14 cellular contexts compared by ENCODE assay signal in the genomic region with DNA sequence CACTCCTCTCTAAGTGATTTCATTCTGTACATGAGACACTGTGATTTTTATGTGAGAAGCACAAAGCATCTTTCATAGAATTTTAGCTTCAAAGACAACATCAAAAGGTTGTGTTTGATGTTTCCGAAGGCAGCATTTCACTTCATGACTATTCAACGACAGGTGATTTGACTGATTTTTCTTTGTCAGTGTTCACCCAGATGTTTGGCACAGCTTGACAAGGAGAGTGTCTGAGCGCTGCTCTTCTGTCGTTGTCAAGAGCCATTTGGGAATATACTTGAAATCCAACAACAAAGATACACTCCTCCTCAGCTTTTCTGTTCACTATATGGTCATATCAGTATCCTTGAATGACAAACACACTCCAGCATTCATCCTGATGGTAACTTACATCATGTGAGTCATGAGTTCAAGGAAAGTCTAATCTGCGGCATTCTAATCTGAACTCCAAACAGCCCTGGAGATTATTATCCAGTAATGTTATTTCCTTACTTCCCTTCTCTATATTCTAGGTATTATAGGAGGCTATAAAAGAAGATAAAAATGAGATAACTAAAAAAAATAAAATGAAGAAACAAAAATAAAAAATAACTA. TPM values are rescaled to one million over a fixed set of nuclear protein-coding genes. Genes with fewer than 3 reads are reported as not detected.
"Had no signal": no experiment of that assay in that cellular context is flagged by ENCODE, and none has a peak within 500 bp of the region (broad histone marks: within the 10 kb centered on the region; RNA-seq: fewer than 3 reads in every experiment).

No MANE protein-coding gene starts in this region.

- H3K4me3 ChIP-seq: colonic mucosa, hepatocyte, pancreas had no signal

- H3K36me3 ChIP-seq: colonic mucosa, pancreas had no signal

- H2AFZ ChIP-seq: hepatocyte had no signal

- H3K79me2 ChIP-seq: hepatocyte had no signal

- H3K4me2 ChIP-seq: hepatocyte had no signal

- ATAC-seq: naive thymus-derived CD4-positive, alpha-beta T cell; pancreas; right cardiac atrium had no signal

- H3K27me3 ChIP-seq: colonic mucosa, hepatocyte, pancreas had no signal

- H3K27ac ChIP-seq: colonic mucosa, hepatocyte, pancreas had no signal

- DNase-seq: colonic mucosa; dermis blood vessel endothelial cell; foreskin melanocyte; head of caudate nucleus; kidney glomerular epithelial cell; mesendoderm; naive thymus-derived CD4-positive, alpha-beta T cell; pancreas; right cardiac atrium; small intestine; stimulated activated CD4-positive, alpha-beta T cell treated with anti-CD3 and anti-CD28 coated beads, Interleukin-12 subunit alpha, Interleukin-12 subunit beta, amount 100 ng/mL, for 4 hours; stimulated activated naive CD4-positive, alpha-beta T cell treated with Interleukin-2 at 50 U/mL for 16 hours had no signal

- H3K9me3 ChIP-seq: colonic mucosa had no signal

- H3K4me1 ChIP-seq: colonic mucosa, pancreas had no signal

RNA-seq across cellular contexts. Expression of a gene that starts 45.9 kb away (rescaled TPM):
- total RNA-seq: dermis blood vessel endothelial cell; endothelial cell of umbilical vein; naive thymus-derived CD4-positive, alpha-beta T cell had no signal
